In the genomic region with DNA sequence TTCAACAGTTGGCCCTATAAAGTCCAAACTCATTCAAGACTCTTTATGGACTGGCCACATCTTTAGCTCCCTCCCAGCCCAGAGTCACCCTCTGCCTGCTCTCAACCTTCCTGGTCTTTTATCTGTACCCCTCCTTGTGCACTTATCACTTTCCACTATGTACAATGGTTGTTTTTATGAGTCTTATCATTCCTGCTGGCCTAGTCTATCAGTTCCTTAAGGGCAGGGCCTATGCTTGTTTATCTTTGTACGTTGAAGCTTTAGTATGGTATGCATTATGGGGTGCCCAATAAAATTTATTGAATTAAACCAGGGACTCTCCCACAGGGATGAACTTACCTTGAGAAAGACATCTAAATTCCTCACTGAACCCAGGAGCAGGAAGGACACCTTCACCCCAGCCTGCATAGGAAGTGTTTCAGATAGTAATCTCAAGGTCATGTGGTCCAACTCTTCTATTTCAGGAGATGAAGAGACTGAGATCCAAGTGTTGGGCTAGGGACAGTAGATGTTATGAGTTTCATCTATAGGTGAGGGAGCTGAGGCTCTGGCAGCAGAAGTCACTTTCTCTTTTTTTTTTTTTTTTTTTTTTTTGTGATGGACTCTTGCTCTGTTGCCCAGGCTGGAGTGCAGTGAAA, we compare ENCODE assay signal across 10 cellular contexts. TPM values are rescaled to one million over a fixed set of nuclear protein-coding genes. Genes with fewer than 3 reads are reported as not detected.
DNase-seq lines count a peak whose midpoint lies in the region; ATAC-seq and TF ChIP-seq lines count a peak whose summit lies in the region.
"Had no signal": no experiment of that assay in that cellular context is flagged by ENCODE, and none has a peak within 500 bp of the region (broad histone marks: within the 10 kb centered on the region; RNA-seq: fewer than 3 reads in every experiment).

No MANE protein-coding gene starts in this region.

- peak overlapping the region; percentile 73 for H3K27ac Mint-ChIP-seq in T-helper 1 cell treated with Interleukin-12 subunit alpha and Interleukin-12 subunit beta and Interleukin-4 antibody, amounts not matched to agents 30 μg/mL and 1 μg/mL, for 36 hours
- H3K27ac Mint-ChIP-seq in stimulated activated effector memory CD8-positive, alpha-beta T cell treated with anti-CD3 and anti-CD28 coated beads, Interleukin-12 subunit alpha, Interleukin-12 subunit beta, amount 100 ng/mL, for 72 hours = peak overlapping the region; percentile 80

- peak overlapping the region; percentile 13 for H3K4me3 Mint-ChIP-seq in T-helper 1 cell treated with Interleukin-12 subunit alpha and Interleukin-12 subunit beta and Interleukin-4 antibody, amounts not matched to agents 30 μg/mL and 1 μg/mL, for 36 hours
- peak overlapping the region; percentile 50 for H3K4me3 Mint-ChIP-seq in stimulated activated effector memory CD8-positive, alpha-beta T cell treated with anti-CD3 and anti-CD28 coated beads, Interleukin-12 subunit alpha, Interleukin-12 subunit beta, amount 100 ng/mL, for 72 hours

- POLR2A ChIA-PET in Panc1 (lab: Charles Lee) = no interaction called here

- TF ChIP-seq CTCF in Panc1 (IDR thresholded peaks at IDR 0.05) = no peak

- in situ Hi-C loops in Panc1 (cut with HindIII; ENCODE audit: low pct_unique_long_range_greater_than_20kb, low sequenced_read_pairs) = no loop called here

- intact Hi-C loops in Panc1 (cut with micrococcal nuclease; ENCODE audit: unreplicated experiment) = no loop called here

- CTCF ChIA-PET in Panc1 (lab: Charles Lee) = interaction anchor here (0.6 to 1.5 kb wide), 2 partner anchors 54 to 1279 kb away, joined by 3 to 5 read pairs; no protein-coding TSS in a partner anchor

- H3K9me3 ChIP-seq in Panc1 (ENCODE audit: control insufficient read depth, insufficient read depth, low read depth, low read length) = no peaks in the 10 kb centered on the region
- H3K9me3 ChIP-seq in duodenal mucosa (ENCODE audit: control insufficient read depth in 1 of 2, low read length in 2 of 2) = no peaks in the 10 kb centered on the region

- peaks cover 55% of the 10 kb centered on the region for H3K4me1 Mint-ChIP-seq in T-helper 1 cell treated with Interleukin-12 subunit alpha and Interleukin-12 subunit beta and Interleukin-4 antibody, amounts not matched to agents 30 μg/mL and 1 μg/mL, for 36 hours (ENCODE audit: low read depth)
- peaks cover 64% of the 10 kb centered on the region for H3K4me1 Mint-ChIP-seq in stimulated activated effector memory CD8-positive, alpha-beta T cell treated with anti-CD3 and anti-CD28 coated beads, Interleukin-12 subunit alpha, Interleukin-12 subunit beta, amount 100 ng/mL, for 72 hours

- H3K36me3 ChIP-seq in Panc1 (ENCODE audit: control insufficient read depth, insufficient read depth, low read length) = no peaks in the 10 kb centered on the region
- H3K36me3 ChIP-seq in duodenal mucosa (ENCODE audit: control insufficient read depth in 1 of 2, insufficient read depth in 2 of 2, low read length in 2 of 2) = no peaks in the 10 kb centered on the region
- H3K36me3 ChIP-seq: WERI-Rb-1 had no signal

- DNase-seq in T-helper 1 cell = no peak
- DNase-seq in Panc1 (ENCODE audit: low read depth, low spot score) = no peak
- DNase-seq in stimulated activated effector memory CD8-positive, alpha-beta T cell treated with anti-CD3 and anti-CD28 coated beads, Interleukin-12 subunit alpha, Interleukin-12 subunit beta, amount 100 ng/mL, for 72 hours (ENCODE audit: low spot score in 2 of 2) = peak in 1 of 2 donors; percentile 43
- DNase-seq in DMS114 treated with DMSO at 0.1 percent for 48 hours (lab: John Stamatoyannopoulos, UW; ENCODE audit: unreplicated experiment) = no peak
- DNase-seq in DMS79 treated with DMSO at 0.1 percent for 48 hours (lab: John Stamatoyannopoulos, UW) = no peak
- DNase-seq: NCI-H2081 treated with DMSO at 0.1 percent for 48 hours, WERI-Rb-1 had no signal

- peak overlapping the region in 1 of 2 donors; percentile 16 for H3K9ac ChIP-seq in duodenal mucosa (ENCODE audit: low read depth in 1 of 2, low read length in 2 of 2)

- H3K4me1 ChIP-seq in Panc1 (ENCODE audit: control insufficient read depth, insufficient read depth, low read length) (no peaks in the 10 kb centered on the region), duodenal mucosa (ENCODE audit: control insufficient read depth in 1 of 2, insufficient read depth in 2 of 2, low read length in 2 of 2) (peaks cover 60 to 68% of the 10 kb centered on the region in 2 donors)

- H3K9me3 Mint-ChIP-seq in T-helper 1 cell treated with Interleukin-12 subunit alpha and Interleukin-12 subunit beta and Interleukin-4 antibody, amounts not matched to agents 30 μg/mL and 1 μg/mL, for 36 hours = no peaks in the 10 kb centered on the region
- no peaks in the 10 kb centered on the region for H3K9me3 Mint-ChIP-seq in stimulated activated effector memory CD8-positive, alpha-beta T cell treated with anti-CD3 and anti-CD28 coated beads, Interleukin-12 subunit alpha, Interleukin-12 subunit beta, amount 100 ng/mL, for 72 hours

- BruUV-seq in Panc1 (replicated peaks; lab: Mats Ljungman, UMichigan) = no TSS peak

- peaks cover 9% of the 10 kb centered on the region for H3K36me3 Mint-ChIP-seq in T-helper 1 cell treated with Interleukin-12 subunit alpha and Interleukin-12 subunit beta and Interleukin-4 antibody, amounts not matched to agents 30 μg/mL and 1 μg/mL, for 36 hours (ENCODE audit: low read depth)
- H3K36me3 Mint-ChIP-seq in stimulated activated effector memory CD8-positive, alpha-beta T cell treated with anti-CD3 and anti-CD28 coated beads, Interleukin-12 subunit alpha, Interleukin-12 subunit beta, amount 100 ng/mL, for 72 hours = no peaks in the 10 kb centered on the region

- peak; percentile 37; the same call in 1 of the 2 replicates for ATAC-seq in Panc1
- no peak for ATAC-seq in stimulated activated effector memory CD8-positive, alpha-beta T cell treated with anti-CD3 and anti-CD28 coated beads, Interleukin-12 subunit alpha, Interleukin-12 subunit beta, amount 100 ng/mL, for 72 hours
- ATAC-seq in HG03432 (IDR thresholded peaks at IDR 0.05; ENCODE audit: unreplicated experiment) = no peak

- no peak overlapping the region for H3K4me3 ChIP-seq in Panc1 (ENCODE audit: low read depth in 2 of 2, low read length in 2 of 2)
- H3K4me3 ChIP-seq in duodenal mucosa (ENCODE audit: low read depth in 1 of 2, low read length in 2 of 2) = peak overlapping the region; percentile 24 to 33

- no peaks in the 10 kb centered on the region for H3K27me3 ChIP-seq in Panc1 (ENCODE audit: control insufficient read depth, insufficient read depth, low read length)
- no peaks in the 10 kb centered on the region for H3K27me3 ChIP-seq in duodenal mucosa (ENCODE audit: control insufficient read depth in 1 of 2, insufficient read depth in 2 of 2, low read length in 2 of 2)

- H3K27me3 Mint-ChIP-seq in T-helper 1 cell treated with Interleukin-12 subunit alpha and Interleukin-12 subunit beta and Interleukin-4 antibody, amounts not matched to agents 30 μg/mL and 1 μg/mL, for 36 hours (ENCODE audit: low read depth) = no peaks in the 10 kb centered on the region

- H3K27ac ChIP-seq in Panc1 (ENCODE audit: low read length) = no peak overlapping the region
- H3K27ac ChIP-seq in duodenal mucosa (ENCODE audit: low read depth, low read length) = peak overlapping the region; percentile 83
- H3K27ac ChIP-seq: WERI-Rb-1 had no signal

RNA-seq across cellular contexts. Expression of a gene that starts 13.3 kb away (rescaled TPM):
- total RNA-seq in Panc1 (2021; ENCODE audit: unreplicated experiment) = 33.6 TPM
- 44.0 TPM for polyA plus RNA-seq in Panc1 (2012; ENCODE audit: insufficient read length)

Comparison
In these comparisons a context has a peak if more than half of its experiments do, and no peak if none do; other contexts are left out.
1. H3K4me3 ChIP-seq: peak in duodenal mucosa (2 of 2); none in Panc1 (0 of 2).